8 cellular contexts compared by ENCODE assay signal in the genomic region with DNA sequence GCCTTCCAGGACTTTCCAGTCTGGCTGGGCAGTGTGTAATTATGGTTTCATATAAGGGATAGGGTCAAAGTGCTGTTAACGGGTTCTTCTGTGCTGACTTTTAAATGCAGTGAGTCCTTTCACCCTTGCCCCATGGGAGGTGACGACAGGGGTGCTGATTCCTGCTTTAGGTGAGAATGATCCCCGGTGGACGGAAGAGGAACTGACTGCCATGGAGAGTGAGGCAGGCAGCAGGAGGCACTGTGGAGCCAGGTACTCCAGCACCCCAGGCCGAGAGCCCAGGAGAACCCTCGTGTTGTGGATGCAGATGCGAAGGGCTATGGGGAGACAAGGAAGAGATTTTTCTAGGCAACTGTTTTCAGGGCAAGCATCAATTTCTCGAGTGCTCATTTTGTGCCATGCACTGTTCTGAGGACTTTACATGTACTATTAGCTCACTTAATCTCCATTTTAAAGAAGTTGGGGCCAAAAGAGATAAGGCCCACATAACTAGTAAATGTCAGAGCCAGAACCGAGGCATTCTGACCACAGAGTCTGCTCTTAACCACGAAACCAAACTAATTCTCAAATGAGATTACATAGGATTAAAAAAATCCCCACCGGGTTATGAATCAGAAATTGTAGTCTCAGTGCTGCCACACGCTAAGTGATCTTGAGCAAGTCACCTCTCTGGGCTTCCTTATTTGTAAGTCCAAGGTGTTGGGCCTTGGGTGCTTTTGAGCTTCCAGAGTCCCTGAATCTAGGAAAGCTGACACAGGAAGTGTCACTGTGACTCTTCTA. TPM values are rescaled to one million over a fixed set of nuclear protein-coding genes. Genes with fewer than 3 reads are reported as not detected.
DNase-seq lines count a peak whose midpoint lies in the region; ATAC-seq and TF ChIP-seq lines count a peak whose summit lies in the region.

No MANE protein-coding gene starts in this region.

- H3K27me3 ChIP-seq in GM06990 (replicated peaks; ENCODE audit: control insufficient read depth, insufficient read depth, low read length) = no peaks in the 10 kb centered on the region
- H3K27me3 ChIP-seq in body of pancreas = no peaks in the 10 kb centered on the region

- H3K27ac ChIP-seq in body of pancreas = no peak overlapping the region

- peaks cover 10 to 22% of the 10 kb centered on the region in 2 donors for H3K4me1 Mint-ChIP-seq in natural killer cell treated with Interleukin-12 subunit alpha and Interleukin-12 subunit beta and Interleukin-15 and Interleukin-18, amount 100 ng/mL, for 72 hours (ENCODE audit: low read depth in 2 of 2)

- H3K9me3 ChIP-seq in body of pancreas = no peaks in the 10 kb centered on the region

- peaks cover 5% of the 10 kb centered on the region for H3K4me1 ChIP-seq in body of pancreas

- H3K4me3 ChIP-seq in GM06990 (replicated peaks; ENCODE audit: low read depth, low read length) (no peak overlapping the region), body of pancreas (no peak overlapping the region)

- TF ChIP-seq POLR2A in body of pancreas (IDR thresholded peaks at IDR 0.05) = no peak

- peak; percentile 26 for DNase-seq in GM06990 (ENCODE audit: extremely low read depth, insufficient read length)
- peak; percentile 38 for DNase-seq in NCI-H82 treated with DMSO at 0.1 percent for 48 hours (lab: John Stamatoyannopoulos, UW; ENCODE audit: unreplicated experiment)
- DNase-seq in body of pancreas = no peak
- DNase-seq in natural killer cell treated with Interleukin-12 subunit alpha and Interleukin-12 subunit beta and Interleukin-15 and Interleukin-18, amount 100 ng/mL, for 72 hours (ENCODE audit: low spot score) = no peak
- DNase-seq in RKO (ENCODE audit: low spot score) = no peak
- no peak for DNase-seq in left lobe of liver (ENCODE audit: low spot score)

- H3K9me3 Mint-ChIP-seq in natural killer cell treated with Interleukin-12 subunit alpha and Interleukin-12 subunit beta and Interleukin-15 and Interleukin-18, amount 100 ng/mL, for 72 hours = no peaks in the 10 kb centered on the region

- ATAC-seq in body of pancreas = no peak
- peak in 1 of 2 donors; percentile 52 for ATAC-seq in natural killer cell treated with Interleukin-12 subunit alpha and Interleukin-12 subunit beta and Interleukin-15 and Interleukin-18, amount 100 ng/mL, for 72 hours
- ATAC-seq in HG03280 (IDR thresholded peaks at IDR 0.05; ENCODE audit: unreplicated experiment) = no peak
- no peak for ATAC-seq in left lobe of liver
- ATAC-seq in GM19351 (IDR thresholded peaks at IDR 0.05; ENCODE audit: unreplicated experiment) = no peak

- peak overlapping the region in 1 of 2 donors; percentile 71 for H3K27ac Mint-ChIP-seq in natural killer cell treated with Interleukin-12 subunit alpha and Interleukin-12 subunit beta and Interleukin-15 and Interleukin-18, amount 100 ng/mL, for 72 hours

- H3K36me3 ChIP-seq in GM06990 (ENCODE audit: control insufficient read depth, insufficient read depth, low read length) (0 out of 2 replicates have a peak, but pooled peaks cover 1% of the 10 kb centered on the region), body of pancreas (replicated peaks in 1 of 2; ENCODE audit: insufficient read depth in 1 of 2, low read depth in 2 of 2) (no peaks in the 10 kb centered on the region)

- no peaks in the 10 kb centered on the region for H3K36me3 Mint-ChIP-seq in natural killer cell treated with Interleukin-12 subunit alpha and Interleukin-12 subunit beta and Interleukin-15 and Interleukin-18, amount 100 ng/mL, for 72 hours

- peak overlapping the region; percentile 53 for H3K4me3 Mint-ChIP-seq in natural killer cell treated with Interleukin-12 subunit alpha and Interleukin-12 subunit beta and Interleukin-15 and Interleukin-18, amount 100 ng/mL, for 72 hours

- intact Hi-C loops in body of pancreas (cut with DNase I) = loop anchor here (5.0 to 10.0 kb wide), 2 partner anchors 183 to 311 kb away; no protein-coding TSS in a partner anchor

- peaks cover 0 to 9% of the 10 kb centered on the region in 2 donors for H3K27me3 Mint-ChIP-seq in natural killer cell treated with Interleukin-12 subunit alpha and Interleukin-12 subunit beta and Interleukin-15 and Interleukin-18, amount 100 ng/mL, for 72 hours

- 83 to 85% methylated on average over 11 to 12 of the region's 12 CpGs for WGBS in body of pancreas, 2 donors

- TF ChIP-seq CTCF in GM06990 (IDR thresholded peaks at IDR 0.05; ENCODE audit: insufficient read depth, low read length, poor library complexity, severe bottlenecking) = peak; percentile 76
- TF ChIP-seq CTCF in body of pancreas (IDR thresholded peaks at IDR 0.05) = peak in 5 of 7 experiments; percentile 6 to 39 (median 32)

RNA-seq across cellular contexts. Expression of a gene that starts 28.2 kb away (rescaled TPM):
- total RNA-seq in body of pancreas = 1 to 10 TPM; 1.6 to 2.6 TPM
- total RNA-seq in natural killer cell treated with Interleukin-12 subunit alpha and Interleukin-12 subunit beta and Interleukin-15 and Interleukin-18, amount 100 ng/mL, for 72 hours = 1 to 10 TPM; 2.3 to 5.4 TPM
- total RNA-seq in left lobe of liver = 1.1 TPM

RNA-seq across cellular contexts. Expression of a gene that starts 30.3 kb away (rescaled TPM):
- 10 to 100 TPM; 36.8 to 65.9 TPM for total RNA-seq in body of pancreas
- 10 to 100 TPM; 22.0 to 28.1 TPM for total RNA-seq in natural killer cell treated with Interleukin-12 subunit alpha and Interleukin-12 subunit beta and Interleukin-15 and Interleukin-18, amount 100 ng/mL, for 72 hours
- 6.3 TPM for total RNA-seq in left lobe of liver

Comparison
In these comparisons a context has a peak if more than half of its experiments do, and no peak if none do; other contexts are left out.
1. DNase-seq: peak in GM06990 (single experiment) and NCI-H82 treated with DMSO at 0.1 percent for 48 hours (single experiment); none in body of pancreas (0 of 4), natural killer cell treated with Interleukin-12 subunit alpha and Interleukin-12 subunit beta and Interleukin-15 and Interleukin-18, amount 100 ng/mL, for 72 hours (single experiment), RKO (single experiment) and left lobe of liver (single experiment).